ENCODE assay signal across 26 cellular contexts in genomic region chr11:86358720-86359119, GRCh38. TPM values are rescaled to one million over a fixed set of nuclear protein-coding genes. Genes with fewer than 3 reads are reported as not detected.
"Had no signal": no experiment of that assay in that cellular context is flagged by ENCODE, and none has a peak within 500 bp of the region (broad histone marks: within the 10 kb centered on the region; RNA-seq: fewer than 3 reads in every experiment).

No MANE protein-coding gene starts in this region.

- H3K4me3 Mint-ChIP-seq: naive thymus-derived CD8-positive, alpha-beta T cell; nephron; neural progenitor cell; stimulated activated naive B cell treated with anti-CD40 and anti-IgM and Interleukin-4, amounts not matched to agents 10 μg/mL and 1 μg/mL and 100 μg/mL, for 72 hours had no signal

- H3K4me2 ChIP-seq: hepatocyte, neural progenitor cell had no signal

- H3K4me1 ChIP-seq: left ventricle myocardium inferior, neural progenitor cell, pancreas, prostate gland, suprapubic skin, tibial artery, upper lobe of left lung, vagina had no signal

- H3K9ac ChIP-seq: neural progenitor cell had no signal

- H3K27me3 ChIP-seq: hepatocyte, neural progenitor cell, pancreas, suprapubic skin, tibial artery, upper lobe of left lung, vagina had no signal

- H3K4me3 ChIP-seq: hepatocyte, left ventricle myocardium inferior, lung, neural progenitor cell, pancreas, prostate gland, skin epidermis, suprapubic skin, thoracic aorta, tibial artery, upper lobe of left lung, vagina had no signal

- H3K9me3 ChIP-seq: pancreas, prostate gland, suprapubic skin, thoracic aorta, tibial artery, upper lobe of left lung, vagina had no signal

- H3K27ac Mint-ChIP-seq: naive thymus-derived CD8-positive, alpha-beta T cell; neural progenitor cell; stimulated activated naive B cell treated with anti-CD40 and anti-IgM and Interleukin-4, amounts not matched to agents 10 μg/mL and 1 μg/mL and 100 μg/mL, for 72 hours had no signal

- ATAC-seq: naive thymus-derived CD8-positive, alpha-beta T cell; pancreas; right cardiac atrium; sciatic nerve; stimulated activated naive B cell treated with anti-CD40 and anti-IgM and Interleukin-4, amounts not matched to agents 10 μg/mL and 1 μg/mL and 100 μg/mL, for 72 hours; stimulated activated naive CD8-positive, alpha-beta T cell treated with anti-CD3 and anti-CD28 coated beads, Interleukin-15, Interleukin-2, amounts not matched to agents 100 U/mL and 50 U/mL, for 24 hours had no signal

- H2AFZ ChIP-seq: hepatocyte, neural progenitor cell had no signal

- DNase-seq: islet precursor cell; left ventricle myocardium inferior; naive thymus-derived CD8-positive, alpha-beta T cell; pancreas; posterior cingulate gyrus; retina; right cardiac atrium; stimulated activated CD4-positive, alpha-beta T cell treated with anti-CD3 and anti-CD28 coated beads, Interleukin-12 subunit alpha, Interleukin-12 subunit beta, amount 100 ng/mL, for 4 hours; stimulated activated CD4-positive, alpha-beta T cell treated with anti-CD3 and anti-CD28 coated beads, Interleukin-15, amount 100 ng/mL, for 24 hours; stimulated activated CD4-positive, alpha-beta T cell treated with anti-CD3 and anti-CD28 coated beads, Interleukin-2, amount 100 ng/mL, for 24 hours; stimulated activated CD4-positive, alpha-beta T cell treated with anti-CD3 and anti-CD28 coated beads, Interleukin-4, amount 100 ng/mL, for 1 hour; stimulated activated naive B cell treated with anti-CD40 and anti-IgM and Interleukin-4, amounts not matched to agents 10 μg/mL and 1 μg/mL and 100 μg/mL, for 72 hours; stimulated activated naive CD8-positive, alpha-beta T cell treated with anti-CD3 and anti-CD28 coated beads, Interleukin-15, Interleukin-2, amounts not matched to agents 100 U/mL and 50 U/mL, for 24 hours; tibial artery; upper lobe of left lung had no signal

- H3K36me3 ChIP-seq: left ventricle myocardium inferior, neural progenitor cell, pancreas, prostate gland, suprapubic skin, thoracic aorta, tibial artery, upper lobe of left lung, vagina had no signal

- H3K4me1 Mint-ChIP-seq: naive thymus-derived CD8-positive, alpha-beta T cell; stimulated activated naive B cell treated with anti-CD40 and anti-IgM and Interleukin-4, amounts not matched to agents 10 μg/mL and 1 μg/mL and 100 μg/mL, for 72 hours had no signal

- H3K79me2 ChIP-seq: hepatocyte had no signal

- H3K27me3 Mint-ChIP-seq: stimulated activated naive B cell treated with anti-CD40 and anti-IgM and Interleukin-4, amounts not matched to agents 10 μg/mL and 1 μg/mL and 100 μg/mL, for 72 hours had no signal

- H3K27ac ChIP-seq: hepatocyte, left ventricle myocardium inferior, neural progenitor cell, pancreas, prostate gland, skin epidermis, suprapubic skin, thoracic aorta, tibial artery, upper lobe of left lung, vagina had no signal

- FAIRE-seq: pancreas had no signal

RNA-seq across cellular contexts. Expression of gene CCDC81, which starts 16.0 kb away (rescaled TPM):
- total RNA-seq: kidney epithelial cell, vagina had no signal
